ENCODE assay signal across 6 cellular contexts in genomic region chr15:26357653-26358052, GRCh38.
"Had no signal": no experiment of that assay in that cellular context is flagged by ENCODE, and none has a peak within 500 bp of the region (broad histone marks: within the 10 kb centered on the region; RNA-seq: fewer than 3 reads in every experiment).

No MANE protein-coding gene starts in this region.

- H3K27ac ChIP-seq: HL-60 had no signal

- ATAC-seq: HepG2, K562 had no signal

- DNase-seq: IMR-90, KBM-7, KG1 had no signal

- H3K4me3 ChIP-seq: K562 had no signal
